Comparison of ENCODE assay signal across 12 cellular contexts in genomic region chr22:19641254-19641982, GRCh38.
A peak's percentile ranks its signal among the peaks of the same experiment; 100 is the strongest.
DNase-seq lines count a peak whose midpoint lies in the region; ATAC-seq, FAIRE-seq and TF ChIP-seq lines count a peak whose summit lies in the region.
"Had no signal": no experiment of that assay in that cellular context is flagged by ENCODE, and none has a peak within 500 bp of the region (broad histone marks: within the 10 kb centered on the region; RNA-seq: fewer than 3 reads in every experiment).

No MANE protein-coding gene starts in this region.

- 33% methylated on average over 24 of the region's 25 CpGs for WGBS in smooth muscle cell (ENCODE audit: low lambda C conversion rate)

- H3K9me3 ChIP-seq in astrocyte (ENCODE audit: insufficient read depth, low read depth, low read length) (no peaks in the 10 kb centered on the region), iPS-20b (ENCODE audit: insufficient read depth, low read depth, low read length) (no peaks in the 10 kb centered on the region), smooth muscle cell (replicated peaks; ENCODE audit: low read depth) (no peaks in the 10 kb centered on the region)

- ATAC-seq in HG03460 (IDR thresholded peaks at IDR 0.05; ENCODE audit: unreplicated experiment): no peak

- H3K4me2 ChIP-seq in astrocyte (ENCODE audit: low read length): no peak overlapping the region
- H3K4me2 ChIP-seq in smooth muscle cell: no peak overlapping the region

- no peak overlapping the region for H3K9ac ChIP-seq in astrocyte (ENCODE audit: low read length)
- H3K9ac ChIP-seq in iPS-20b (ENCODE audit: low read depth, low read length): no peak overlapping the region
- no peak overlapping the region for H3K9ac ChIP-seq in smooth muscle cell (ENCODE audit: low read depth)

- H3K9me3 Mint-ChIP-seq in astrocyte (ENCODE audit: unreplicated experiment): peaks cover 5% of the 10 kb centered on the region

- H3K79me2 ChIP-seq in astrocyte (ENCODE audit: insufficient read depth, low read length): no peaks in the 10 kb centered on the region
- no peaks in the 10 kb centered on the region for H3K79me2 ChIP-seq in smooth muscle cell (ENCODE audit: low read depth)

- DNase-seq in activated CD4-positive, CD25-positive, alpha-beta regulatory T cell treated with anti-CD3 and anti-CD28 coated beads, Interleukin-2, amount 50 U/mL, for 72 hours: peak; percentile 21
- no peak for DNase-seq in activated CD4-positive, CD25-positive, alpha-beta regulatory T cell (lab: John Stamatoyannopoulos, UW)
- DNase-seq in astrocyte (ENCODE audit: low read depth) (no peak), smooth muscle cell (lab: John Stamatoyannopoulos, UW; ENCODE audit: unreplicated experiment) (no peak), NCI-H524 treated with DMSO at 0.1 percent for 48 hours (lab: John Stamatoyannopoulos, UW) (no peak), NCI-H146 (lab: John Stamatoyannopoulos, UW) (no peak)
- DNase-seq: stimulated activated naive CD4-positive, alpha-beta T cell treated with Interleukin-2 at 50 U/mL for 16 hours had no signal

- H3K4me3 ChIP-seq in astrocyte (ENCODE audit: insufficient read depth, low read depth, low read length): no peak overlapping the region
- H3K4me3 ChIP-seq in iPS-20b (ENCODE audit: low read length): peak overlapping the region; percentile 54
- H3K4me3 ChIP-seq in smooth muscle cell: no peak overlapping the region

- H3K27me3 ChIP-seq in astrocyte (ENCODE audit: insufficient read depth, low read length): peaks cover 4% of the 10 kb centered on the region
- peaks cover 16% of the 10 kb centered on the region; the same call in 1 of the 2 replicates for H3K27me3 ChIP-seq in iPS-20b (ENCODE audit: insufficient read depth, low read length)
- H3K27me3 ChIP-seq in smooth muscle cell (ENCODE audit: low read depth): no peaks in the 10 kb centered on the region

- H3F3A ChIP-seq in smooth muscle cell (ENCODE audit: low read depth): no peaks in the 10 kb centered on the region

- H3K4me1 ChIP-seq in astrocyte (ENCODE audit: insufficient read depth, low read length): no peaks in the 10 kb centered on the region
- H3K4me1 ChIP-seq in iPS-20b (ENCODE audit: insufficient read depth, low read length): no peaks in the 10 kb centered on the region
- no peaks in the 10 kb centered on the region for H3K4me1 ChIP-seq in smooth muscle cell (ENCODE audit: low read depth)

- H3K36me3 ChIP-seq in astrocyte (ENCODE audit: insufficient read depth, low read length) (no peaks in the 10 kb centered on the region), iPS-20b (ENCODE audit: insufficient read depth, low read depth, low read length) (no peaks in the 10 kb centered on the region), smooth muscle cell (ENCODE audit: low read depth) (no peaks in the 10 kb centered on the region)

- no peak overlapping the region for H3K27ac Mint-ChIP-seq in astrocyte (ENCODE audit: unreplicated experiment)

- no peak overlapping the region for H2AFZ ChIP-seq in astrocyte (ENCODE audit: low read depth, low read length)
- H2AFZ ChIP-seq in smooth muscle cell (ENCODE audit: low read depth): no peak overlapping the region

- H3K27me3 Mint-ChIP-seq in astrocyte (ENCODE audit: low read depth, unreplicated experiment): peaks cover 48% of the 10 kb centered on the region

- H4K20me1 ChIP-seq in astrocyte (ENCODE audit: insufficient read depth, low read length): no peaks in the 10 kb centered on the region
- H4K20me1 ChIP-seq in smooth muscle cell (ENCODE audit: low read depth): no peaks in the 10 kb centered on the region

- H3K4me3 Mint-ChIP-seq in astrocyte (ENCODE audit: unreplicated experiment): no peak overlapping the region

- H3K27ac ChIP-seq in astrocyte (ENCODE audit: low read depth, low read length): no peak overlapping the region
- no peak overlapping the region for H3K27ac ChIP-seq in iPS-20b (ENCODE audit: low read length)
- H3K27ac ChIP-seq in smooth muscle cell (ENCODE audit: low read depth): no peak overlapping the region
- H3K27ac ChIP-seq: epithelial cell of prostate, HL-60 had no signal

- no peak for FAIRE-seq in astrocyte (lab: Jason Lieb, UNC)
- FAIRE-seq: GM19239 had no signal

- TF ChIP-seq CTCF in astrocyte (IDR thresholded peaks at IDR 0.05; ENCODE audit: insufficient read depth, low read depth, low read length) (peak; percentile 8), smooth muscle cell (IDR thresholded peaks at IDR 0.05; ENCODE audit: borderline replicate concordance, insufficient read depth, poor library complexity, severe bottlenecking) (peak; percentile 47)

- H3K36me3 Mint-ChIP-seq in astrocyte (ENCODE audit: low read depth, unreplicated experiment): peaks cover 2% of the 10 kb centered on the region

- H3K4me1 Mint-ChIP-seq in astrocyte (ENCODE audit: low read depth, unreplicated experiment): no peaks in the 10 kb centered on the region
